ENCODE assay signal across 9 cellular contexts in the genomic region with DNA sequence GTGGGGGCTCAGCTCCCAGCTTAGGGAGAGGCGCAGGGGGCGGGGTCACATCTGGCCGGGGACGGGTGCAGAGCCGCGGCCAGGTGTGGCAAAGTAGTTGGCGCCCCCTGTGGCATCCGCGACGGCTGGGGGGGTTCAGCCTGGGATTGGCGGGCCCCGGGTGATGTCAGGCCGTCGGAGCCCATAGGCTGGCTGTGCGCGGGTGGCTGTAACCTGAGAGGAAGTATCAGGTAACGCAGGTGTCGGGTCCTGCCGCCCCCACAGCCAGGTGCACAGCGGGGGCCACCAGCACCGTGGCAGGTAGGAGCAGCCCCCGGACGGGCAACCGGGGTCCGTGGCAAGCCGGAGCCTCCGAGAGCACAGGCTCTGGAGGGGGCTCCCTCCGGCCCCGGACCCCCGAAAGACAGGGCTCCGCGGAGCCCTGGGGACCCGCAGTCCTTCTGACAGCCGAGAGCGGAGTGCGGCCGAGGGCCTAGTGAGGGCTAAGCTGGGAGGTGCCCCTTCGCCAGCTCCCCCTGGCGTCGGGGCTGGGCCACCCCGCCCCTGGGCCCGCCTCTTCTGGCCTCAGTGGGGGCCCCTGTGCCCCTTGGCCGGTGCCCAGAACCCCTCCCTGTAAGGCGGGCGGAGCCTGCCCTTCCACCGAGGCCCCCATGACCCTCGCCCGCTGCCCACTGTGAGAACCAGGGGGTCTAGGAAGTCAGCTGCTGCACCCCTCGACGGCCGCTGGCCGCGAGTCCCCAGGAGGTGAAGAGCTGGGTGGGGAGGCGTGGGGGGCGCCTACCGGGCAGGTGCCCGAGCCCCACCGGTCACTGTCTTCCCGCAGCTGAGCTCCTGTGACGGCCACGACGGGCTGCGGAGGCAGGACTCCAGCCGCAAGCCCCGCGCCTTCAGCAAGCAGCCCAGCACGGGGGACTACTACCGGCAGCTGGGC. TPM values are rescaled to one million over a fixed set of nuclear protein-coding genes. Genes with fewer than 3 reads are reported as not detected.
DNase-seq lines count a peak whose midpoint lies in the region; ATAC-seq and TF ChIP-seq lines count a peak whose summit lies in the region.
"Had no signal": no experiment of that assay in that cellular context is flagged by ENCODE, and none has a peak within 500 bp of the region (broad histone marks: within the 10 kb centered on the region; RNA-seq: fewer than 3 reads in every experiment).

No MANE protein-coding gene starts in this region.

- peak overlapping the region; percentile 59 for H3K4me3 Mint-ChIP-seq in memory B cell

- DNase-seq in DMS53 treated with DMSO at 0.1 percent for 48 hours (lab: John Stamatoyannopoulos, UW; ENCODE audit: unreplicated experiment) (peak; percentile 80), NCI-H146 treated with DMSO at 0.1 percent for 48 hours (lab: John Stamatoyannopoulos, UW; ENCODE audit: unreplicated experiment) (peak; percentile 64), memory B cell (ENCODE audit: low spot score in 2 of 2) (peak in 1 of 2 donors; percentile 30), mucosa of gallbladder (ENCODE audit: low spot score) (no peak), osteoblast (ENCODE audit: insufficient read length, low spot score, missing footprints) (no peak), GM23248 (no peak)
- DNase-seq in activated naive CD4-positive, alpha-beta T cell treated with anti-CD3 and anti-CD28 coated beads, Interleukin-2, amount 50 U/mL, for 16 hours, result peak; percentile 44
- DNase-seq: heart left ventricle had no signal

- peaks cover 32% of the 10 kb centered on the region for H3K27me3 Mint-ChIP-seq in memory B cell

- H3K4me3 ChIP-seq in osteoblast (ENCODE audit: insufficient read depth, low read length), result no peak overlapping the region
- no peak overlapping the region for H3K4me3 ChIP-seq in GM23248

- peaks cover 15% of the 10 kb centered on the region for H3K4me1 Mint-ChIP-seq in memory B cell

- peak; percentile 70 for ATAC-seq in memory B cell (ENCODE audit: low read depth)
- no peak for ATAC-seq in HG03135 (IDR thresholded peaks at IDR 0.05; ENCODE audit: unreplicated experiment)

- H3K9me2 ChIP-seq in GM23248 (ENCODE audit: insufficient read depth), result no peaks in the 10 kb centered on the region

- H3K4me1 ChIP-seq in osteoblast (ENCODE audit: insufficient read depth, low read length), result no peaks in the 10 kb centered on the region
- no peaks in the 10 kb centered on the region for H3K4me1 ChIP-seq in GM23248 (ENCODE audit: insufficient read depth)

- H3K27me3 ChIP-seq in osteoblast (ENCODE audit: insufficient read depth, low read length) (peaks cover 45% of the 10 kb centered on the region), GM23248 (replicated peaks; ENCODE audit: insufficient read depth) (peaks cover 49% of the 10 kb centered on the region)

- no peak overlapping the region for H2AFZ ChIP-seq in osteoblast (ENCODE audit: low read length)
- no peak overlapping the region for H2AFZ ChIP-seq in GM23248

- no peaks in the 10 kb centered on the region for H3K9me3 ChIP-seq in osteoblast (ENCODE audit: low read depth, low read length)
- no peaks in the 10 kb centered on the region for H3K9me3 ChIP-seq in GM23248 (ENCODE audit: low read depth)
- H3K9me3 ChIP-seq: heart left ventricle had no signal

- 3 to 4% methylated on average over 46 to 47 of the region's 68 CpGs for WGBS in GM23248 (ENCODE audit: low coverage in 1 of 2, low lambda C conversion rate in 2 of 2, missing lambda C conversion rate in 2 of 2), 2 experiments

- H3K36me3 ChIP-seq in osteoblast (ENCODE audit: insufficient read depth, low read length) (no peaks in the 10 kb centered on the region), GM23248 (ENCODE audit: low read depth) (no peaks in the 10 kb centered on the region)
- H3K36me3 ChIP-seq: heart left ventricle had no signal

- TF ChIP-seq CTCF in osteoblast (IDR thresholded peaks at IDR 0.05; ENCODE audit: extremely low read depth, low read depth, low read length), result no peak

- H4K20me1 ChIP-seq in osteoblast (ENCODE audit: insufficient read depth, low read length), result no peaks in the 10 kb centered on the region
- H4K20me1 ChIP-seq in GM23248 (ENCODE audit: insufficient read depth), result no peaks in the 10 kb centered on the region

- no peak overlapping the region for H3K9ac ChIP-seq in GM23248

- no peaks in the 10 kb centered on the region for H3K79me2 ChIP-seq in osteoblast (ENCODE audit: insufficient read depth, low read length)
- no peaks in the 10 kb centered on the region for H3K79me2 ChIP-seq in GM23248 (ENCODE audit: insufficient read depth)

- no peak overlapping the region for H3K27ac Mint-ChIP-seq in memory B cell

- H3K36me3 Mint-ChIP-seq in memory B cell, result no peaks in the 10 kb centered on the region

- H3K9me3 Mint-ChIP-seq in memory B cell, result no peaks in the 10 kb centered on the region

- in situ Hi-C loops in GM23248 (cut with MboI), result no loop called here

- no peaks in the 10 kb centered on the region for H3F3A ChIP-seq in GM23248 (ENCODE audit: insufficient read depth)

- H3K4me2 ChIP-seq in osteoblast (ENCODE audit: insufficient read depth, low read length) (no peak overlapping the region), GM23248 (ENCODE audit: unreplicated experiment) (no peak overlapping the region)

- H3K27ac ChIP-seq in osteoblast (ENCODE audit: low read depth, low read length) (no peak overlapping the region), GM23248 (no peak overlapping the region)
- H3K27ac ChIP-seq: heart left ventricle had no signal

RNA-seq across cellular contexts. Expression of a gene that starts 17.9 kb away (rescaled TPM):
- total RNA-seq in mucosa of gallbladder (20.6 TPM), osteoblast (3.3 and 5.0 TPM in 2 replicates)
- total RNA-seq in GM23248 (2014; rRNA removed; shearing (Covaris generic)), result 5.6 and 12.1 TPM in 2 replicates
- polyA plus RNA-seq in GM23248 (2016; fragmentation: Nextera tagmentation; extraction: Ambion mirVana), result 2.5 and 3.1 TPM in 2 replicates

RNA-seq across cellular contexts. Expression of a gene that starts 23.5 kb away (rescaled TPM):
- total RNA-seq in mucosa of gallbladder (3.1 TPM), osteoblast (not detected in 2 replicates)
- total RNA-seq in GM23248 (2014; rRNA removed; shearing (Covaris generic)), result not detected in 2 replicates
- not detected in 2 replicates for polyA plus RNA-seq in GM23248 (2016; fragmentation: Nextera tagmentation; extraction: Ambion mirVana)

RNA-seq across cellular contexts. Expression of a gene that starts 28.4 kb away (rescaled TPM):
- total RNA-seq in mucosa of gallbladder (0.09 TPM), osteoblast (not detected in 2 replicates)
- not detected in 2 replicates for total RNA-seq in GM23248 (2014; rRNA removed; shearing (Covaris generic))
- polyA plus RNA-seq in GM23248 (2016; fragmentation: Nextera tagmentation; extraction: Ambion mirVana), result not detected in 2 replicates

RNA-seq across cellular contexts. Expression of a gene that starts 43.4 kb away (rescaled TPM):
- total RNA-seq in mucosa of gallbladder (18.5 TPM), osteoblast (11.2 and 13.3 TPM in 2 replicates)
- total RNA-seq in GM23248 (2014; rRNA removed; shearing (Covaris generic)), result 7.0 and 7.6 TPM in 2 replicates
- polyA plus RNA-seq in GM23248 (2016; fragmentation: Nextera tagmentation; extraction: Ambion mirVana), result 2.0 and 2.8 TPM in 2 replicates

RNA-seq across cellular contexts. Expression of a gene that starts 54.5 kb away (rescaled TPM):
- 21.4 TPM for total RNA-seq in mucosa of gallbladder
- total RNA-seq in osteoblast, result 9.1 and 10.9 TPM in 2 replicates
- total RNA-seq in GM23248 (2014; rRNA removed; shearing (Covaris generic)), result 20.0 and 25.7 TPM in 2 replicates
- 74.7 and 79.2 TPM in 2 replicates for polyA plus RNA-seq in GM23248 (2016; fragmentation: Nextera tagmentation; extraction: Ambion mirVana)

Comparison
In these comparisons a context has a peak if more than half of its experiments do, and no peak if none do; other contexts are left out.
1. DNase-seq: peak in DMS53 treated with DMSO at 0.1 percent for 48 hours (single experiment), NCI-H146 treated with DMSO at 0.1 percent for 48 hours (single experiment) and activated naive CD4-positive, alpha-beta T cell treated with anti-CD3 and anti-CD28 coated beads, Interleukin-2, amount 50 U/mL, for 16 hours (single experiment); none in mucosa of gallbladder (single experiment), osteoblast (single experiment) and GM23248 (single experiment).